ENCODE assay signal across 8 cellular contexts in genomic region chr2:86193901-86194567, GRCh38. TPM values are rescaled to one million over a fixed set of nuclear protein-coding genes. Genes with fewer than 3 reads are reported as not detected.
DNase-seq lines count a peak whose midpoint lies in the region; FAIRE-seq and TF ChIP-seq lines count a peak whose summit lies in the region.

No MANE protein-coding gene starts in this region.

- H3K4me1 ChIP-seq in OCI-LY1 (ENCODE audit: insufficient read depth, low read length, severe bottlenecking) (peaks cover 51% of the 10 kb centered on the region), H1 (replicated peaks in 1 of 4; ENCODE audit: control insufficient read depth in 3 of 4, insufficient read depth in 4 of 4, low read length in 3 of 4) (peaks cover 0 to 4% (median under 1%) of the 10 kb centered on the region in 4 experiments; a peak in 1 of 7 replicates), osteoblast (ENCODE audit: insufficient read depth, low read length) (peaks cover 21% of the 10 kb centered on the region)

- in situ Hi-C loops in ACHN (cut with HindIII; ENCODE audit: low pct_ligation_motif_present, low pct_unique_long_range_greater_than_20kb, low sequenced_read_pairs): no loop called here

- no peak overlapping the region for H3K4ac ChIP-seq in H1 (replicated peaks; ENCODE audit: insufficient read length, low read depth, low read length)

- no peak overlapping the region for H3K56ac ChIP-seq in H1 (replicated peaks; ENCODE audit: insufficient read length, low read depth, low read length)

- intact Hi-C loops in head of caudate nucleus (cut with DNase I): loop anchor here (10.0 kb wide), 2 partner anchors 89 to 251 kb away; partner anchors contain the start of genes KDM3A, POLR1A and PTCD3

- H3K36me3 ChIP-seq in OCI-LY1 (ENCODE audit: insufficient read depth, low read length): peaks cover 41% of the 10 kb centered on the region
- peaks cover 0 to 4% (median 2%) of the 10 kb centered on the region in 4 experiments; a peak in 1 of 8 replicates for H3K36me3 ChIP-seq in H1 (ENCODE audit: control insufficient read depth in 2 of 4, insufficient read depth in 4 of 4, low read length in 3 of 4)
- peaks cover 6% of the 10 kb centered on the region for H3K36me3 ChIP-seq in osteoblast (ENCODE audit: insufficient read depth, low read length)

- CTCF ChIA-PET in H1 (lab: Charles Lee; ENCODE audit: partially characterized antibody): interaction anchor here (0.7 to 1.4 kb wide), 3 partner anchors 10 to 20 kb away, joined by 3 read pairs; no protein-coding TSS in a partner anchor

- H2BK15ac ChIP-seq in H1 (ENCODE audit: low read length): no peak overlapping the region

- no peak overlapping the region for H4K91ac ChIP-seq in H1 (replicated peaks; ENCODE audit: insufficient read length, low read length)

- no peak overlapping the region for H3K23ac ChIP-seq in H1 (ENCODE audit: insufficient read length)

- peak overlapping the region; percentile 89 for H3K4me2 ChIP-seq in OCI-LY1 (ENCODE audit: low read length)
- H3K4me2 ChIP-seq in H1 (ENCODE audit: insufficient read depth in 1 of 2, low read depth in 2 of 2, low read length in 2 of 2): peak overlapping the region; percentile 82 to 99
- peak overlapping the region; percentile 92 for H3K4me2 ChIP-seq in osteoblast (ENCODE audit: insufficient read depth, low read length)

- TF ChIP-seq POLR2A in H1 (IDR thresholded peaks at IDR 0.05; ENCODE audit: control extremely low read depth in 1 of 2, low read depth in 2 of 2, low read length in 2 of 2): no peak

- no peak overlapping the region for H2BK12ac ChIP-seq in H1 (ENCODE audit: low read depth, low read length)

- H4K20me1 ChIP-seq in OCI-LY1 (ENCODE audit: insufficient read depth, low read length) (no peaks in the 10 kb centered on the region; the same call in 1 of the 2 replicates), H1 (replicated peaks in 1 of 2; ENCODE audit: control insufficient read depth in 1 of 2, insufficient read depth in 2 of 2, low read length in 2 of 2) (peaks cover 0 to 2% of the 10 kb centered on the region in 2 experiments), osteoblast (ENCODE audit: insufficient read depth, low read length) (peaks cover 47% of the 10 kb centered on the region)

- no peak overlapping the region for H2AFZ ChIP-seq in OCI-LY1 (ENCODE audit: low read length)
- H2AFZ ChIP-seq in H1 (ENCODE audit: low read length): no peak overlapping the region
- no peak overlapping the region for H2AFZ ChIP-seq in osteoblast (ENCODE audit: low read length)

- no peak overlapping the region for H2BK5ac ChIP-seq in H1 (ENCODE audit: low read depth, low read length)

- H3K9me3 ChIP-seq in OCI-LY1 (ENCODE audit: low read length): no peaks in the 10 kb centered on the region
- H3K9me3 ChIP-seq in H1 (ENCODE audit: insufficient read depth in 2 of 2, low read depth in 1 of 2, low read length in 1 of 2): no peaks in the 10 kb centered on the region
- H3K9me3 ChIP-seq in osteoblast (ENCODE audit: low read depth, low read length): no peaks in the 10 kb centered on the region

- POLR2A ChIA-PET in H1 (lab: Charles Lee; ENCODE audit: partially characterized antibody): interaction anchor here (1.0 to 3.3 kb wide), 3 partner anchors 9 to 165 kb away, joined by 3 to 22 read pairs (median 3); no protein-coding TSS in a partner anchor

- no peak for TF ChIP-seq RAD21 in H1 (IDR thresholded peaks at IDR 0.05 in 1 of 2, conservative IDR thresholded peaks at IDR 0.05 in 1 of 2; ENCODE audit: low read depth in 2 of 2, low read length in 2 of 2)

- peak overlapping the region; percentile 86 for H3K4me3 ChIP-seq in OCI-LY1 (ENCODE audit: low read depth, low read length, poor library complexity, severe bottlenecking)
- H3K4me3 ChIP-seq in H1 (ENCODE audit: extremely low read depth in 1 of 4, insufficient read depth in 2 of 4, low read depth in 3 of 4, low read length in 4 of 4): peak overlapping the region; percentile 64 to 96 (median 87)
- peak overlapping the region; percentile 97 for H3K4me3 ChIP-seq in osteoblast (ENCODE audit: insufficient read depth, low read length)

- no peak for FAIRE-seq in H1 (lab: Jason Lieb, UNC)

- no peak overlapping the region for H2BK20ac ChIP-seq in H1 (ENCODE audit: low read length)

- no peaks in the 10 kb centered on the region for H3K9me2 ChIP-seq in OCI-LY1 (ENCODE audit: low read depth, low read length)

- H4K5ac ChIP-seq in H1 (ENCODE audit: insufficient read length, low read depth, low read length): no peak overlapping the region

- no peak overlapping the region for H3K18ac ChIP-seq in H1 (ENCODE audit: extremely low read depth, low read length)

- H3K27me3 ChIP-seq in OCI-LY1 (ENCODE audit: insufficient read depth, low read length) (no peaks in the 10 kb centered on the region), H1 (replicated peaks in 1 of 4; ENCODE audit: control insufficient read depth in 3 of 4, extremely low read depth in 1 of 4, insufficient read depth in 3 of 4, low read length in 3 of 4) (no peaks in the 10 kb centered on the region), osteoblast (ENCODE audit: insufficient read depth, low read length) (no peaks in the 10 kb centered on the region)

- no peak overlapping the region for H2AK5ac ChIP-seq in H1 (ENCODE audit: low read depth, low read length)

- H4K8ac ChIP-seq in H1 (ENCODE audit: extremely low read depth, insufficient read depth, low read length): no peak overlapping the region

- 0 out of 2 replicates have a peak, but pooled peaks cover 4% of the 10 kb centered on the region for H3F3A ChIP-seq in OCI-LY1 (ENCODE audit: insufficient read depth, low read length)

- peak; percentile 40 for DNase-seq in ELF-1 (ENCODE audit: low read depth, low spot score)
- DNase-seq in H1 (ENCODE audit: low read depth in 1 of 2, low spot score in 2 of 2): no peak
- peak; percentile 21 for DNase-seq in osteoblast (ENCODE audit: insufficient read length, low spot score, missing footprints)
- no peak for DNase-seq in head of caudate nucleus
- no peak for DNase-seq in GM19238 (ENCODE audit: insufficient read length, low spot score)
- no peak for DNase-seq in KG1 (lab: John Stamatoyannopoulos, UW)
- DNase-seq in ACHN: no peak

- no peak overlapping the region for H3K14ac ChIP-seq in H1 (ENCODE audit: insufficient read length)

- peak overlapping the region; percentile 97 for H3K9ac ChIP-seq in OCI-LY1 (ENCODE audit: low read length)
- H3K9ac ChIP-seq in H1 (replicated peaks in 1 of 4; ENCODE audit: extremely low read depth in 1 of 4, low read depth in 3 of 4, low read length in 3 of 4): peak overlapping the region in 2 of 4 experiments; percentile 9 to 45; a peak in 2 of 7 replicates

- TF ChIP-seq CTCF in OCI-LY1 (IDR thresholded peaks at IDR 0.05; ENCODE audit: low read length): no peak
- no peak for TF ChIP-seq CTCF in H1 (IDR thresholded peaks at IDR 0.05; ENCODE audit: control extremely low read depth in 1 of 3, insufficient read depth in 1 of 3, low read depth in 1 of 3, low read length in 3 of 3)
- TF ChIP-seq CTCF in osteoblast (IDR thresholded peaks at IDR 0.05; ENCODE audit: extremely low read depth, low read depth, low read length): no peak

- H3K27ac ChIP-seq in OCI-LY1 (ENCODE audit: low read depth, low read length, poor library complexity, severe bottlenecking) (peak overlapping the region; percentile 92), H1 (ENCODE audit: low read depth, low read length) (no peak overlapping the region), osteoblast (ENCODE audit: low read depth, low read length) (peak overlapping the region; percentile 96)

- no peak overlapping the region for H2BK120ac ChIP-seq in H1 (replicated peaks; ENCODE audit: low read depth, low read length)

- WGBS in H1 (ENCODE audit: extremely low coverage in 1 of 2, insufficient coverage in 1 of 2, insufficient read length in 1 of 2, insufficient replicate concordance in 2 of 2, low coverage in 1 of 2, low lambda C conversion rate in 2 of 2, missing lambda C conversion rate in 1 of 2), 2 experiments: 85% methylated on average over 7 of the region's 7 CpGs; no CpG with 5 or more reads in 1 of the 2 experiments

- H3K23me2 ChIP-seq in H1 (ENCODE audit: low read depth, low read length): peaks cover 4% of the 10 kb centered on the region

- H3K79me1 ChIP-seq in H1 (ENCODE audit: low read depth, low read length): peaks cover 7% of the 10 kb centered on the region; the same call in 1 of the 2 replicates

- H3K79me2 ChIP-seq in OCI-LY1 (ENCODE audit: insufficient read depth, low read length) (peaks cover 54% of the 10 kb centered on the region), H1 (ENCODE audit: control insufficient read depth in 1 of 2, insufficient read depth in 2 of 2, low read length in 2 of 2) (peaks cover 28 to 55% of the 10 kb centered on the region in 2 experiments), osteoblast (ENCODE audit: insufficient read depth, low read length) (peaks cover 55% of the 10 kb centered on the region)

- no peak for TF ChIP-seq EP300 in H1 (IDR thresholded peaks at IDR 0.05; ENCODE audit: borderline replicate concordance in 1 of 2, low read depth in 2 of 2, low read length in 2 of 2)

TF ChIP-seq in H1, 55 proteins besides CTCF, POLR2A, EP300 and RAD21 (continues in another document):
- no peak for TF ChIP-seq SIN3A (conservative IDR thresholded peaks at IDR 0.05 in 1 of 2, IDR thresholded peaks at IDR 0.05 in 1 of 2; ENCODE audit: low read depth in 1 of 2, low read length in 2 of 2)
- no peak for TF ChIP-seq TAF7 (optimal IDR thresholded peaks at IDR 0.05; ENCODE audit: borderline replicate concordance, low read depth, low read length)
- no peak for TF ChIP-seq CEBPB (IDR thresholded peaks at IDR 0.05; ENCODE audit: low read depth, low read length)

RNA-seq across cellular contexts. Expression of gene IMMT, which starts 1.2 kb away (rescaled TPM):
- total RNA-seq in H1 (2021; fragmentation: NEBNext Ultra II Directional; extraction: Animal tissue kit (Norgen Biotek cat#: 25700)): 103 and 105 TPM in 2 replicates
- 28.9 and 37.7 TPM in 2 replicates for polyA plus RNA-seq in H1 (2011; rRNA removed)
- polyA plus RNA-seq in H1 (2011; cell fraction: cytosol; rRNA removed): 46.8 TPM
- 38.2 TPM for polyA plus RNA-seq in H1 (2011; cell fraction: nucleus; rRNA removed)
- polyA plus RNA-seq in H1 (2012, experiment 1 of 2): 78.4 to 97.7 TPM (median 85.7 TPM) in 4 replicates
- polyA plus RNA-seq in H1 (2012, experiment 2 of 2): 14.8 TPM
- polyA plus RNA-seq in H1 (2013, experiment 1 of 2): 79.4 TPM
- polyA plus RNA-seq in H1 (2013, experiment 2 of 2): 74.8 TPM
- polyA minus RNA-seq in H1 (2011; rRNA and poly(A)+ RNA removed): 55.1 and 77.5 TPM in 2 replicates
- 49.5 TPM for polyA minus RNA-seq in H1 (2011; cell fraction: cytosol; rRNA and poly(A)+ RNA removed)
- 51.9 TPM for polyA minus RNA-seq in H1 (2011; cell fraction: nucleus; rRNA and poly(A)+ RNA removed)
- 55.7 and 60.4 TPM in 2 replicates for total RNA-seq in osteoblast

RNA-seq across cellular contexts. Expression of gene MRPL35, which starts 5.2 kb away (rescaled TPM):
- 42.3 and 44.5 TPM in 2 replicates for total RNA-seq in H1 (2021; fragmentation: NEBNext Ultra II Directional; extraction: Animal tissue kit (Norgen Biotek cat#: 25700))
- polyA plus RNA-seq in H1 (2011; rRNA removed): 32.4 and 51.2 TPM in 2 replicates
- polyA plus RNA-seq in H1 (2011; cell fraction: cytosol; rRNA removed): 34.5 TPM
- polyA plus RNA-seq in H1 (2011; cell fraction: nucleus; rRNA removed): 30.7 TPM
- polyA plus RNA-seq in H1 (2012, experiment 1 of 2): 27.0 to 36.8 TPM (median 33.0 TPM) in 4 replicates
- polyA plus RNA-seq in H1 (2012, experiment 2 of 2): 14.4 TPM
- polyA plus RNA-seq in H1 (2013, experiment 1 of 2): 36.0 TPM
- 35.3 TPM for polyA plus RNA-seq in H1 (2013, experiment 2 of 2)
- 48.0 and 55.3 TPM in 2 replicates for polyA minus RNA-seq in H1 (2011; rRNA and poly(A)+ RNA removed)
- polyA minus RNA-seq in H1 (2011; cell fraction: cytosol; rRNA and poly(A)+ RNA removed): 17.0 TPM
- 36.1 TPM for polyA minus RNA-seq in H1 (2011; cell fraction: nucleus; rRNA and poly(A)+ RNA removed)
- 30.4 and 30.8 TPM in 2 replicates for total RNA-seq in osteoblast

Comparison
In these comparisons a context has a peak if more than half of its experiments do, and no peak if none do; other contexts are left out.
1. DNase-seq: peak in ELF-1 (single experiment) and osteoblast (single experiment); none in H1 (0 of 2), head of caudate nucleus (0 of 42), GM19238 (single experiment), KG1 (single experiment) and ACHN (single experiment).
2. Peak in every context shown above with its lines, with median percentiles within 50 percentile points of each other: H3K4me2 ChIP-seq and H3K4me3 ChIP-seq.